12 cellular contexts compared by ENCODE assay signal in the genomic region with DNA sequence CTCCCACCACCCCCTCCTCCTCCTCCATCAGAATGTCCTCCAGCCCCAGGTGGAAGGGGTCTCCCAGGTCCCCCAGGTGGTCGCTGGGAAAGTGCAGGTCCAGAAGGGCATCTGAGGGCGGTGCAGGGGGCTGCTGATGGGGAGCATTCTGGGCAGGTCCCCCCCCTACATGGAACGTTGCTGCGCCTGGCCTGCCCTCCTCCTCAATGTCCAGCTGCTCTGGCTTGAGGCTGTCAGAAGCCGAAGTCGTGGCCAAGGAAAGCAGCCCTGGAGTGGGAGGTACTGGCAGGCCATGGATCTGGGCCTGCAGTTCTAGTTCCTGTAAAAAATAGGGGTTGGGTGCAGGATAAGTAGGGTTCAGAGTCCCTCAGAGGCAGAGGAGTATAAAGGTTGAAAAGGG. TPM values are rescaled to one million over a fixed set of nuclear protein-coding genes. Genes with fewer than 3 reads are reported as not detected.
A peak's percentile ranks its signal among the peaks of the same experiment; 100 is the strongest.
DNase-seq lines count a peak whose midpoint lies in the region; ATAC-seq and TF ChIP-seq lines count a peak whose summit lies in the region.
"Had no signal": no experiment of that assay in that cellular context is flagged by ENCODE, and none has a peak within 500 bp of the region (broad histone marks: within the 10 kb centered on the region; RNA-seq: fewer than 3 reads in every experiment).

No MANE protein-coding gene starts in this region.

- no peak overlapping the region for H3K27ac ChIP-seq in heart right ventricle
- no peak overlapping the region for H3K27ac ChIP-seq in left ventricle myocardium inferior (replicated peaks)
- H3K27ac ChIP-seq in gastroesophageal sphincter = peak overlapping the region in 3 of 4 donors; percentile 4 to 19 (median 11)
- no peak overlapping the region for H3K27ac ChIP-seq in osteoblast (ENCODE audit: low read depth, low read length)
- H3K27ac ChIP-seq: GM23248, HL-60 had no signal

- WGBS in heart right ventricle, 2 donors = 77 to 85% methylated on average over 5 to 6 of the region's 6 CpGs
- WGBS in gastroesophageal sphincter (ENCODE audit: low coverage in 1 of 2), 2 donors = no CpG with 5 or more reads among the region's 6 CpGs

- TF ChIP-seq EP300 in gastroesophageal sphincter (IDR thresholded peaks at IDR 0.05) = no peak

- no peak overlapping the region for H3K4me2 ChIP-seq in osteoblast (ENCODE audit: insufficient read depth, low read length)

- no peak overlapping the region for H3K4me3 ChIP-seq in heart right ventricle
- no peak overlapping the region for H3K4me3 ChIP-seq in left ventricle myocardium inferior
- H3K4me3 ChIP-seq in gastroesophageal sphincter = no peak overlapping the region
- no peak overlapping the region for H3K4me3 ChIP-seq in osteoblast (ENCODE audit: insufficient read depth, low read length)
- H3K4me3 ChIP-seq: GM23248 had no signal

- no peaks in the 10 kb centered on the region for H4K20me1 ChIP-seq in osteoblast (ENCODE audit: insufficient read depth, low read length)

- H3K79me2 ChIP-seq in osteoblast (ENCODE audit: insufficient read depth, low read length) = peaks cover 10% of the 10 kb centered on the region

- intact Hi-C loops in heart right ventricle (cut with DNase I) = no loop called here
- intact Hi-C loops in left ventricle myocardium inferior (cut with micrococcal nuclease) = no loop called here

- ATAC-seq in heart right ventricle (peak in 5 of 8 donors; percentile 16 to 56 (median 41)), gastroesophageal sphincter (peak; percentile 7), GM21737 (IDR thresholded peaks at IDR 0.05; ENCODE audit: unreplicated experiment) (no peak), GM18498 (IDR thresholded peaks at IDR 0.05; ENCODE audit: unreplicated experiment) (no peak)

- H3K27me3 ChIP-seq in heart right ventricle = no peaks in the 10 kb centered on the region
- no peaks in the 10 kb centered on the region for H3K27me3 ChIP-seq in left ventricle myocardium inferior (ENCODE audit: low read depth)
- H3K27me3 ChIP-seq in gastroesophageal sphincter = no peaks in the 10 kb centered on the region
- H3K27me3 ChIP-seq in osteoblast (ENCODE audit: insufficient read depth, low read length) = no peaks in the 10 kb centered on the region

- H3K36me3 ChIP-seq in heart right ventricle = peaks cover 0 to 74% (median 8%) of the 10 kb centered on the region in 9 donors
- H3K36me3 ChIP-seq in left ventricle myocardium inferior = peaks cover 39% of the 10 kb centered on the region
- H3K36me3 ChIP-seq in gastroesophageal sphincter = peaks cover 0 to 61% of the 10 kb centered on the region in 2 donors
- H3K36me3 ChIP-seq in osteoblast (ENCODE audit: insufficient read depth, low read length) = peaks cover 32% of the 10 kb centered on the region

- DNase-seq in heart right ventricle = no peak
- no peak for DNase-seq in left ventricle myocardium inferior
- DNase-seq in osteoblast (ENCODE audit: insufficient read length, low spot score, missing footprints) = peak; percentile 9
- DNase-seq in AG08395 (ENCODE audit: low spot score) = no peak
- DNase-seq: C1 segment of cervical spinal cord; CD4-positive, alpha-beta T cell; DMS 273 treated with DMSO at 0.1 percent for 48 hours; GM23248 had no signal

- TF ChIP-seq CTCF in heart right ventricle (IDR thresholded peaks at IDR 0.05) = no peak
- TF ChIP-seq CTCF in left ventricle myocardium inferior (IDR thresholded peaks at IDR 0.05; ENCODE audit: borderline replicate concordance) = no peak
- TF ChIP-seq CTCF in gastroesophageal sphincter (IDR thresholded peaks at IDR 0.05) = no peak
- TF ChIP-seq CTCF in osteoblast (IDR thresholded peaks at IDR 0.05; ENCODE audit: extremely low read depth, low read depth, low read length) = no peak

- H3K4me1 ChIP-seq in heart right ventricle = peaks cover 0 to 6% (median 0%) of the 10 kb centered on the region in 9 donors
- H3K4me1 ChIP-seq in left ventricle myocardium inferior = peaks cover 3% of the 10 kb centered on the region
- H3K4me1 ChIP-seq in gastroesophageal sphincter = peaks cover 0 to 24% (median 0%) of the 10 kb centered on the region in 3 donors
- H3K4me1 ChIP-seq in osteoblast (ENCODE audit: insufficient read depth, low read length) = no peaks in the 10 kb centered on the region

- no peak overlapping the region for H2AFZ ChIP-seq in osteoblast (ENCODE audit: low read length)
- H2AFZ ChIP-seq: GM23248 had no signal

- no peak for TF ChIP-seq POLR2A in gastroesophageal sphincter (IDR thresholded peaks at IDR 0.05)

- H3K9me3 ChIP-seq in heart right ventricle (no peaks in the 10 kb centered on the region), left ventricle myocardium inferior (replicated peaks) (no peaks in the 10 kb centered on the region), gastroesophageal sphincter (no peaks in the 10 kb centered on the region), osteoblast (ENCODE audit: low read depth, low read length) (no peaks in the 10 kb centered on the region)

RNA-seq across cellular contexts. Expression of a gene that starts 12.9 kb away (rescaled TPM):
- total RNA-seq in heart right ventricle (10 to 100 TPM; 13.8 to 29.1 (median 16.1) TPM), left ventricle myocardium inferior (19.2 TPM), gastroesophageal sphincter (100 to 1,000 TPM in 3 of 4 donors, 10 to 100 TPM in 1; 85.8 to 165 (median 107) TPM), osteoblast (36.2 and 46.7 TPM in 2 replicates)
- polyA plus RNA-seq in heart right ventricle = 10 to 100 TPM; 17.6 to 34.8 TPM

RNA-seq across cellular contexts. Expression of a gene that starts 28.2 kb away (rescaled TPM):
- total RNA-seq in heart right ventricle (10 to 100 TPM; 16.2 to 26.0 (median 21.9) TPM), left ventricle myocardium inferior (20.7 TPM), gastroesophageal sphincter (10 to 100 TPM; 28.1 to 62.6 (median 33.9) TPM), osteoblast (14.4 and 15.6 TPM in 2 replicates)
- 10 to 100 TPM; 16.6 to 34.1 TPM for polyA plus RNA-seq in heart right ventricle

RNA-seq across cellular contexts. Expression of a gene that starts 28.5 kb away (rescaled TPM):
- total RNA-seq in heart right ventricle = 1 to 10 TPM in 7 of 10 donors, under 1 TPM in 3; 0.71 to 2.0 (median 1.2) TPM
- 1 to 10 TPM in 1 of 2 donors, under 1 TPM in 1; 0.70 to 1.7 TPM for polyA plus RNA-seq in heart right ventricle
- 1.6 TPM for total RNA-seq in left ventricle myocardium inferior
- total RNA-seq in gastroesophageal sphincter = 1 to 10 TPM; 1.1 to 4.7 (median 2.5) TPM
- 1.1 and 1.2 TPM in 2 replicates for total RNA-seq in osteoblast

RNA-seq across cellular contexts. Expression of a gene that starts 43.5 kb away (rescaled TPM):
- total RNA-seq in heart right ventricle (10 to 100 TPM in 1 of 10 donors, 1 to 10 TPM in 9; 5.4 to 16.9 (median 8.1) TPM), left ventricle myocardium inferior (8.7 TPM), gastroesophageal sphincter (10 to 100 TPM in 3 of 4 donors, 1 to 10 TPM in 1; 9.6 to 20.9 (median 17.2) TPM), osteoblast (12.3 and 15.6 TPM in 2 replicates)
- 10 to 100 TPM; 24.4 to 26.5 TPM for polyA plus RNA-seq in heart right ventricle

RNA-seq across cellular contexts. Expression of a gene that starts 49.4 kb away (rescaled TPM):
- total RNA-seq in heart right ventricle (10 to 100 TPM; 45.7 to 84.7 (median 60.6) TPM), left ventricle myocardium inferior (80.4 TPM), gastroesophageal sphincter (100 to 1,000 TPM in 1 of 4 donors, 10 to 100 TPM in 3; 60.8 to 101 (median 80.9) TPM), osteoblast (86.5 and 97.5 TPM in 2 replicates)
- polyA plus RNA-seq in heart right ventricle = 100 to 1,000 TPM in 1 of 2 donors, 10 to 100 TPM in 1; 87.7 to 107 TPM

Comparison
In these comparisons a context has a peak if more than half of its experiments do, and no peak if none do; other contexts are left out.
1. ATAC-seq: peak in heart right ventricle (5 of 8) and gastroesophageal sphincter (single experiment); none in GM21737 (single experiment) and GM18498 (single experiment).
2. H3K27ac ChIP-seq: peak in gastroesophageal sphincter (3 of 4); none in heart right ventricle (0 of 10), left ventricle myocardium inferior (single experiment) and osteoblast (single experiment).